In genomic region chr5:35205186-35205585, GRCh38 we compare ENCODE assay signal across 16 cellular contexts. TPM values are rescaled to one million over a fixed set of nuclear protein-coding genes. Genes with fewer than 3 reads are reported as not detected.
A peak's percentile ranks its signal among the peaks of the same experiment; 100 is the strongest.
DNase-seq lines count a peak whose midpoint lies in the region; ATAC-seq and TF ChIP-seq lines count a peak whose summit lies in the region.
"Had no signal": no experiment of that assay in that cellular context is flagged by ENCODE, and none has a peak within 500 bp of the region (broad histone marks: within the 10 kb centered on the region; RNA-seq: fewer than 3 reads in every experiment).

No MANE protein-coding gene starts in this region.

- peaks cover 56% of the 10 kb centered on the region for H3K79me2 ChIP-seq in parathyroid adenoma

- H3K36me3 ChIP-seq in parathyroid adenoma (ENCODE audit: control insufficient read depth, insufficient read depth, low read length) (no peaks in the 10 kb centered on the region), esophagus squamous epithelium (no peaks in the 10 kb centered on the region)

- H3K4me1 ChIP-seq in parathyroid adenoma (peaks cover 36% of the 10 kb centered on the region), esophagus squamous epithelium (no peaks in the 10 kb centered on the region)

- no peak for ATAC-seq in GM21360 (IDR thresholded peaks at IDR 0.05; ENCODE audit: unreplicated experiment)
- ATAC-seq in stimulated activated naive CD8-positive, alpha-beta T cell treated with anti-CD3 and anti-CD28 coated beads, Interleukin-15, Interleukin-2, amounts not matched to agents 100 U/mL and 50 U/mL, for 24 hours = no peak
- ATAC-seq: CD8-positive, alpha-beta T cell; GM23338; HepG2 had no signal

- DNase-seq in AG10803 (ENCODE audit: low read depth) (peak; percentile 7), M059J (ENCODE audit: low read depth) (peak; percentile 47), cardiac fibroblast (ENCODE audit: low read depth in 2 of 2) (peak; percentile 16 to 48), esophagus squamous epithelium (lab: John Stamatoyannopoulos, UW) (no peak), AG08396 (ENCODE audit: low spot score) (no peak)
- no peak for DNase-seq in stimulated activated naive CD8-positive, alpha-beta T cell treated with anti-CD3 and anti-CD28 coated beads, Interleukin-15, Interleukin-2, amounts not matched to agents 100 U/mL and 50 U/mL, for 24 hours
- DNase-seq: CD8-positive, alpha-beta T cell; COR-L47; DMS153; DMS79 treated with DMSO at 0.1 percent for 48 hours; GDM1; H9 had no signal

- H3K27me3 ChIP-seq in parathyroid adenoma (ENCODE audit: control insufficient read depth, insufficient read depth, low read length) (no peaks in the 10 kb centered on the region), esophagus squamous epithelium (no peaks in the 10 kb centered on the region)

- no peaks in the 10 kb centered on the region for H3K9me3 ChIP-seq in parathyroid adenoma (ENCODE audit: control insufficient read depth, low read length)
- no peaks in the 10 kb centered on the region for H3K9me3 ChIP-seq in esophagus squamous epithelium

- no peak for TF ChIP-seq CTCF in AG10803 (conservative IDR thresholded peaks at IDR 0.05; ENCODE audit: low read length)
- TF ChIP-seq CTCF in cardiac fibroblast (IDR thresholded peaks at IDR 0.05; ENCODE audit: low read depth, low read length) = no peak
- no peak for TF ChIP-seq CTCF in parathyroid adenoma (IDR thresholded peaks at IDR 0.05)
- no peak for TF ChIP-seq CTCF in esophagus squamous epithelium (IDR thresholded peaks at IDR 0.05)

- H3K4me2 ChIP-seq in parathyroid adenoma (ENCODE audit: low read length) = no peak overlapping the region
- H3K4me2 ChIP-seq: GM23338 had no signal

- 54 to 59% methylated on average over 2 of the region's 2 CpGs for WGBS in esophagus squamous epithelium, 2 donors

- H3K4me3 ChIP-seq in AG10803 (ENCODE audit: low read length) (no peak overlapping the region), cardiac fibroblast (replicated peaks in 1 of 2; ENCODE audit: low read depth in 2 of 2, low read length in 2 of 2) (no peak overlapping the region), parathyroid adenoma (ENCODE audit: low read depth, low read length) (no peak overlapping the region), esophagus squamous epithelium (no peak overlapping the region)
- H3K4me3 ChIP-seq: GM23338 had no signal

- TF ChIP-seq POLR2A in esophagus squamous epithelium (IDR thresholded peaks at IDR 0.05) = no peak

- intact Hi-C loops in esophagus squamous epithelium (cut with DNase I) = no loop called here

- H2AFZ ChIP-seq in parathyroid adenoma = no peak overlapping the region
- H2AFZ ChIP-seq: GM23338 had no signal

- H3K9ac ChIP-seq in parathyroid adenoma = no peak overlapping the region

- H3K27ac ChIP-seq in parathyroid adenoma = peak overlapping the region; percentile 17
- H3K27ac ChIP-seq in esophagus squamous epithelium = no peak overlapping the region

RNA-seq across cellular contexts. Expression of gene PRLR, which starts 25.1 kb away (rescaled TPM):
- 0.96 TPM in 2 replicates for total RNA-seq in M059J (2014; rRNA removed; shearing (Covaris generic))
- 1 to 10 TPM; 1.5 to 2.8 (median 2.3) TPM for total RNA-seq in esophagus squamous epithelium
- total RNA-seq: CD8-positive, alpha-beta T cell had no signal

Comparison
In these comparisons a context has a peak if more than half of its experiments do, and no peak if none do; other contexts are left out.
1. DNase-seq: peak in AG10803 (single experiment), M059J (single experiment) and cardiac fibroblast (2 of 2); none in stimulated activated naive CD8-positive, alpha-beta T cell treated with anti-CD3 and anti-CD28 coated beads, Interleukin-15, Interleukin-2, amounts not matched to agents 100 U/mL and 50 U/mL, for 24 hours (single experiment), esophagus squamous epithelium (single experiment) and AG08396 (single experiment).